ENCODE assay signal across 19 cellular contexts in genomic region chr3:42667096-42667522, GRCh38. TPM values are rescaled to one million over a fixed set of nuclear protein-coding genes. Genes with fewer than 3 reads are reported as not detected.
DNase-seq lines count a peak whose midpoint lies in the region; ATAC-seq and TF ChIP-seq lines count a peak whose summit lies in the region.
"Had no signal": no experiment of that assay in that cellular context is flagged by ENCODE, and none has a peak within 500 bp of the region (broad histone marks: within the 10 kb centered on the region; RNA-seq: fewer than 3 reads in every experiment).

No MANE protein-coding gene starts in this region.

- no peak overlapping the region for H3K4me3 Mint-ChIP-seq in activated naive CD4-positive, alpha-beta T cell treated with anti-CD3 and anti-CD28 coated beads, Interleukin-2, amount 10 ng/mL, durations not matched to agents 7 days and 5 days
- H3K4me3 Mint-ChIP-seq in type B pancreatic cell = no peak overlapping the region
- no peak overlapping the region for H3K4me3 Mint-ChIP-seq in stimulated activated naive B cell treated with anti-CD40 and anti-IgM and Interleukin-4, amounts not matched to agents 10 μg/mL and 1 μg/mL and 100 μg/mL, for 72 hours
- H3K4me3 Mint-ChIP-seq: activated CD8-positive, alpha-beta T cell treated with anti-CD3 and anti-CD28 coated beads for 36 hours; stimulated activated memory B cell treated with anti-CD40 and anti-IgM and Interleukin-4, amounts not matched to agents 10 μg/mL and 1 μg/mL and 100 μg/mL, for 72 hours; T-cell had no signal

- intact Hi-C loops in Right ventricle myocardium inferior (cut with DNase I) = no loop called here

- H2BK15ac ChIP-seq in neuronal stem cell (ENCODE audit: low read length) = no peak overlapping the region

- peaks cover 0 to 16% of the 10 kb centered on the region in 2 donors for H3K4me1 ChIP-seq in neuronal stem cell (ENCODE audit: control insufficient read depth in 2 of 2, insufficient read depth in 1 of 2, low read depth in 1 of 2, low read length in 2 of 2)
- H3K4me1 ChIP-seq: foreskin keratinocyte had no signal

- WGBS in neuronal stem cell (ENCODE audit: extremely low coverage in 2 of 2, insufficient read length in 2 of 2, insufficient replicate concordance in 1 of 2), 2 donors = no CpG with 5 or more reads among the region's 7 CpGs

- H3K23ac ChIP-seq in neuronal stem cell (ENCODE audit: low read depth, low read length, poor library complexity) = peak overlapping the region; percentile 69

- H2AK5ac ChIP-seq in neuronal stem cell (ENCODE audit: low read depth, low read length) = peak overlapping the region; percentile 29

- H3K27me3 Mint-ChIP-seq in activated naive CD4-positive, alpha-beta T cell treated with anti-CD3 and anti-CD28 coated beads, Interleukin-2, amount 10 ng/mL, durations not matched to agents 7 days and 5 days = peaks cover 25% of the 10 kb centered on the region
- no peaks in the 10 kb centered on the region for H3K27me3 Mint-ChIP-seq in type B pancreatic cell
- no peaks in the 10 kb centered on the region for H3K27me3 Mint-ChIP-seq in stimulated activated naive B cell treated with anti-CD40 and anti-IgM and Interleukin-4, amounts not matched to agents 10 μg/mL and 1 μg/mL and 100 μg/mL, for 72 hours
- H3K27me3 Mint-ChIP-seq: activated CD8-positive, alpha-beta T cell treated with anti-CD3 and anti-CD28 coated beads for 36 hours; stimulated activated memory B cell treated with anti-CD40 and anti-IgM and Interleukin-4, amounts not matched to agents 10 μg/mL and 1 μg/mL and 100 μg/mL, for 72 hours had no signal

- no peak overlapping the region for H3K14ac ChIP-seq in neuronal stem cell (ENCODE audit: low read length)

- H3K36me3 Mint-ChIP-seq in activated naive CD4-positive, alpha-beta T cell treated with anti-CD3 and anti-CD28 coated beads, Interleukin-2, amount 10 ng/mL, durations not matched to agents 7 days and 5 days = no peaks in the 10 kb centered on the region
- H3K36me3 Mint-ChIP-seq in type B pancreatic cell = no peaks in the 10 kb centered on the region
- H3K36me3 Mint-ChIP-seq in stimulated activated naive B cell treated with anti-CD40 and anti-IgM and Interleukin-4, amounts not matched to agents 10 μg/mL and 1 μg/mL and 100 μg/mL, for 72 hours = no peaks in the 10 kb centered on the region
- H3K36me3 Mint-ChIP-seq: stimulated activated memory B cell treated with anti-CD40 and anti-IgM and Interleukin-4, amounts not matched to agents 10 μg/mL and 1 μg/mL and 100 μg/mL, for 72 hours; T-cell had no signal

- H2BK5ac ChIP-seq in neuronal stem cell (ENCODE audit: low read length) = no peak overlapping the region

- H3K4me1 Mint-ChIP-seq in activated naive CD4-positive, alpha-beta T cell treated with anti-CD3 and anti-CD28 coated beads, Interleukin-2, amount 10 ng/mL, durations not matched to agents 7 days and 5 days = no peaks in the 10 kb centered on the region
- H3K4me1 Mint-ChIP-seq in type B pancreatic cell (ENCODE audit: unreplicated experiment) = no peaks in the 10 kb centered on the region
- H3K4me1 Mint-ChIP-seq in stimulated activated naive B cell treated with anti-CD40 and anti-IgM and Interleukin-4, amounts not matched to agents 10 μg/mL and 1 μg/mL and 100 μg/mL, for 72 hours = peaks cover 9 to 11% of the 10 kb centered on the region in 2 donors
- H3K4me1 Mint-ChIP-seq: T-cell had no signal

- H3K18ac ChIP-seq in neuronal stem cell (ENCODE audit: low read length) = no peak overlapping the region

- H2AFZ ChIP-seq in neuronal stem cell (ENCODE audit: low read length) = no peak overlapping the region

- H2BK120ac ChIP-seq in neuronal stem cell (ENCODE audit: low read depth, low read length) = no peak overlapping the region

- no peak overlapping the region for H3K4ac ChIP-seq in neuronal stem cell (ENCODE audit: low read length)

- H3K79me1 ChIP-seq in neuronal stem cell (ENCODE audit: low read depth, low read length) = no peaks in the 10 kb centered on the region

- H3K4me2 ChIP-seq in neuronal stem cell (ENCODE audit: insufficient read depth, low read length, poor library complexity, severe bottlenecking) = no peak overlapping the region

- peak overlapping the region; percentile 33 for H3K9ac ChIP-seq in neuronal stem cell (ENCODE audit: low read depth, low read length, poor library complexity)

- no peak overlapping the region for H2BK12ac ChIP-seq in neuronal stem cell (ENCODE audit: low read length)

- peak overlapping the region; percentile 33 for H3K27ac Mint-ChIP-seq in activated naive CD4-positive, alpha-beta T cell treated with anti-CD3 and anti-CD28 coated beads, Interleukin-2, amount 10 ng/mL, durations not matched to agents 7 days and 5 days
- H3K27ac Mint-ChIP-seq in type B pancreatic cell = peak overlapping the region; percentile 48
- H3K27ac Mint-ChIP-seq in stimulated activated naive B cell treated with anti-CD40 and anti-IgM and Interleukin-4, amounts not matched to agents 10 μg/mL and 1 μg/mL and 100 μg/mL, for 72 hours = no peak overlapping the region
- H3K27ac Mint-ChIP-seq: activated CD8-positive, alpha-beta T cell treated with anti-CD3 and anti-CD28 coated beads for 36 hours; activated T-helper 2 cell treated with anti-CD3 and anti-CD28 coated beads, Interferon-gamma antibody, Interleukin-2, Interleukin-4, amounts not matched to agents 10 μg/mL and 5 μg/mL and 100 μg/mL, durations not matched to agents 14 hours and 24 hours and 36 hours; stimulated activated memory B cell treated with anti-CD40 and anti-IgM and Interleukin-4, amounts not matched to agents 10 μg/mL and 1 μg/mL and 100 μg/mL, for 72 hours; T-cell had no signal

- no peak overlapping the region for H4K91ac ChIP-seq in neuronal stem cell (ENCODE audit: low read depth, low read length, poor library complexity)

- H3K9me3 Mint-ChIP-seq in activated naive CD4-positive, alpha-beta T cell treated with anti-CD3 and anti-CD28 coated beads, Interleukin-2, amount 10 ng/mL, durations not matched to agents 7 days and 5 days = peaks cover 2% of the 10 kb centered on the region
- H3K9me3 Mint-ChIP-seq in type B pancreatic cell = peaks cover 4% of the 10 kb centered on the region
- peaks cover 0 to 1% of the 10 kb centered on the region in 2 donors for H3K9me3 Mint-ChIP-seq in stimulated activated naive B cell treated with anti-CD40 and anti-IgM and Interleukin-4, amounts not matched to agents 10 μg/mL and 1 μg/mL and 100 μg/mL, for 72 hours
- H3K9me3 Mint-ChIP-seq: activated CD8-positive, alpha-beta T cell treated with anti-CD3 and anti-CD28 coated beads for 36 hours; stimulated activated memory B cell treated with anti-CD40 and anti-IgM and Interleukin-4, amounts not matched to agents 10 μg/mL and 1 μg/mL and 100 μg/mL, for 72 hours; T-cell had no signal

- H3K4me3 ChIP-seq in neuronal stem cell (ENCODE audit: low read length in 2 of 2) = no peak overlapping the region

- DNase-seq in activated naive CD4-positive, alpha-beta T cell treated with anti-CD3 and anti-CD28 coated beads, Interleukin-2, amount 10 ng/mL, durations not matched to agents 7 days and 5 days = no peak
- no peak for DNase-seq in activated naive CD4-positive, alpha-beta T cell treated with anti-CD3 and anti-CD28 coated beads, Interleukin-2, amount 50 U/mL, for 16 hours
- no peak for DNase-seq in Right ventricle myocardium inferior (ENCODE audit: missing footprints)
- DNase-seq in neuronal stem cell (ENCODE audit: low spot score) = no peak
- DNase-seq in type B pancreatic cell (ENCODE audit: extremely low spot score, unreplicated experiment) = no peak
- no peak for DNase-seq in T-helper 1 cell
- no peak for DNase-seq in stimulated activated naive B cell treated with anti-CD40 and anti-IgM and Interleukin-4, amounts not matched to agents 10 μg/mL and 1 μg/mL and 100 μg/mL, for 72 hours
- DNase-seq: activated CD8-positive, alpha-beta T cell treated with anti-CD3 and anti-CD28 coated beads for 36 hours; cortex of kidney; foreskin keratinocyte; NCI-H1930; stimulated activated CD4-positive, alpha-beta T cell treated with anti-CD3 and anti-CD28 coated beads, Interleukin-12 subunit alpha, Interleukin-12 subunit beta, amount 100 ng/mL, for 4 hours had no signal

- H3K27me3 ChIP-seq in neuronal stem cell (ENCODE audit: control insufficient read depth in 3 of 3, insufficient read depth in 3 of 3, low read depth in 1 of 3, low read length in 3 of 3) = no peaks in the 10 kb centered on the region

- peak; percentile 24 for ATAC-seq in Right ventricle myocardium inferior
- ATAC-seq in stimulated activated naive B cell treated with anti-CD40 and anti-IgM and Interleukin-4, amounts not matched to agents 10 μg/mL and 1 μg/mL and 100 μg/mL, for 72 hours (replicated peaks) = no peak
- ATAC-seq in GM21528 (IDR thresholded peaks at IDR 0.05; ENCODE audit: low FRiP score, unreplicated experiment) = no peak
- ATAC-seq: activated CD8-positive, alpha-beta T cell treated with anti-CD3 and anti-CD28 coated beads for 36 hours; foreskin keratinocyte; stimulated activated memory B cell treated with anti-CD40 and anti-IgM and Interleukin-4, amounts not matched to agents 10 μg/mL and 1 μg/mL and 100 μg/mL, for 72 hours; T-cell had no signal

- no peak for TF ChIP-seq CTCF in type B pancreatic cell (conservative IDR thresholded peaks at IDR 0.05)

- no peak overlapping the region for H3K27ac ChIP-seq in neuronal stem cell (replicated peaks; ENCODE audit: low read length)
- H3K27ac ChIP-seq: foreskin keratinocyte had no signal

- CTCF ChIA-PET in activated naive CD4-positive, alpha-beta T cell treated with anti-CD3 and anti-CD28 coated beads, Interleukin-2, amount 10 ng/mL, durations not matched to agents 7 days and 5 days (lab: Charles Lee) = no interaction called here

- H4K8ac ChIP-seq in neuronal stem cell (ENCODE audit: low read depth, low read length) = no peak overlapping the region

- peaks cover 0 to 7% of the 10 kb centered on the region in 2 donors for H3K9me3 ChIP-seq in neuronal stem cell (replicated peaks in 1 of 2; ENCODE audit: control insufficient read depth in 2 of 2, insufficient read depth in 1 of 2, low read depth in 1 of 2, low read length in 2 of 2)

- H3K36me3 ChIP-seq in neuronal stem cell (replicated peaks in 1 of 2; ENCODE audit: control insufficient read depth in 2 of 2, insufficient read depth in 2 of 2, low read length in 2 of 2) = no peaks in the 10 kb centered on the region

RNA-seq across cellular contexts. Expression of gene ZBTB47, which starts 13.6 kb away (rescaled TPM):
- total RNA-seq in Right ventricle myocardium inferior (80.2 TPM), type B pancreatic cell (ENCODE audit: low replicate concordance) (8.1 and 9.0 TPM in 2 replicates)
- 2.7 TPM for polyA plus RNA-seq in neuronal stem cell (2013, experiment 1 of 2)
- 2.8 TPM for polyA plus RNA-seq in neuronal stem cell (2013, experiment 2 of 2)

RNA-seq across cellular contexts. Expression of gene KLHL40, which starts 18.2 kb away (rescaled TPM):
- total RNA-seq in Right ventricle myocardium inferior (not detected), type B pancreatic cell (ENCODE audit: low replicate concordance) (0.12 TPM in 1 of 2 replicates, not detected in the other)
- not detected for polyA plus RNA-seq in neuronal stem cell (2013, experiment 1 of 2)
- not detected for polyA plus RNA-seq in neuronal stem cell (2013, experiment 2 of 2)
- total RNA-seq: activated CD8-positive, alpha-beta T cell treated with anti-CD3 and anti-CD28 coated beads for 36 hours; activated T-helper 2 cell treated with anti-CD3 and anti-CD28 coated beads, Interferon-gamma antibody, Interleukin-2, Interleukin-4, amounts not matched to agents 10 μg/mL and 5 μg/mL and 100 μg/mL, durations not matched to agents 14 hours and 24 hours and 36 hours; aorta; Daoy; foreskin keratinocyte; lower leg skin; T-cell had no signal
- polyA plus RNA-seq: foreskin keratinocyte had no signal

RNA-seq across cellular contexts. Expression of gene HHATL, which starts 35.5 kb away (rescaled TPM):
- total RNA-seq in Right ventricle myocardium inferior (440 TPM), type B pancreatic cell (ENCODE audit: low replicate concordance) (not detected in 2 replicates)
- polyA plus RNA-seq in neuronal stem cell (2013, experiment 1 of 2) = not detected
- polyA plus RNA-seq in neuronal stem cell (2013, experiment 2 of 2) = not detected
- total RNA-seq: activated CD8-positive, alpha-beta T cell treated with anti-CD3 and anti-CD28 coated beads for 36 hours; activated T-helper 2 cell treated with anti-CD3 and anti-CD28 coated beads, Interferon-gamma antibody, Interleukin-2, Interleukin-4, amounts not matched to agents 10 μg/mL and 5 μg/mL and 100 μg/mL, durations not matched to agents 14 hours and 24 hours and 36 hours; aorta; Daoy; foreskin keratinocyte; T-cell had no signal
- polyA plus RNA-seq: foreskin keratinocyte had no signal

Comparison
In these comparisons a context has a peak if more than half of its experiments do, and no peak if none do; other contexts are left out.
1. RNA of gene HHATL, which starts 35.5 kb away (total RNA-seq): 440 TPM in Right ventricle myocardium inferior (single experiment); not detected in type B pancreatic cell; every median in the first group is over 100 times any median in the second.